Comparison of ENCODE assay signal across 9 cellular contexts in the genomic region with DNA sequence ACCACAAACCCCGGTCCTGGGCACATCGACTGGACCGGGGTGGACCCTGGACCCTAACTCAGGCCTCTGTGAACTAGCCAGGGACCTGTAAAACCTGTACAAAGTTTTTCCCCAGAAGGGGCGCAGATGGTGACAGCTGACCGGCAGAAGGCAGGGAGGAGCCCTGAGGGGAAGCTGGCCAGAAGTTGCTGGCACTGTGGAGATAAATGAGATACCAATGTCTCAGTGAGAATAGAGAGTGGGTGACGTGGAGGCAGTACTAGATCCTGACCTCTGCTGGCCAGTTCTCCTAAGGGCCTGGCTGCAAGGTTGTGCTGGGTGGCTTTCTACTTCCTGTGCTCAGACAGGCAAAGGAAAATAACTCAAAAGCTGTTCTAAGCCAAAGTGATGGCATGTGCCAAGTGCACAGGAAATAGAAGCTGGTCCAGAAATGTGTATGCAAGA. TPM values are rescaled to one million over a fixed set of nuclear protein-coding genes. Genes with fewer than 3 reads are reported as not detected.
A peak's percentile ranks its signal among the peaks of the same experiment; 100 is the strongest.
DNase-seq lines count a peak whose midpoint lies in the region; ATAC-seq, FAIRE-seq and TF ChIP-seq lines count a peak whose summit lies in the region.
"Had no signal": no experiment of that assay in that cellular context is flagged by ENCODE, and none has a peak within 500 bp of the region (broad histone marks: within the 10 kb centered on the region; RNA-seq: fewer than 3 reads in every experiment).

No MANE protein-coding gene starts in this region.

- peak overlapping the region; percentile 37 for H3K4me2 ChIP-seq in HepG2 (ENCODE audit: low read depth, low read length)
- H3K4me2 ChIP-seq: KMS-11 had no signal

- peak; percentile 52; the same call in 1 of the 2 replicates for TF ChIP-seq RAD21 in HepG2 (CRISPR knock-in tag; IDR thresholded peaks at IDR 0.05)

- no peaks in the 10 kb centered on the region for H4K20me1 ChIP-seq in HepG2 (ENCODE audit: insufficient read depth, low read length)

- no peaks in the 10 kb centered on the region for H3K27me3 ChIP-seq in CD4-positive, alpha-beta memory T cell (ENCODE audit: insufficient read depth, low read length)
- H3K27me3 ChIP-seq in adipocyte (replicated peaks; ENCODE audit: control insufficient read depth, insufficient read depth, low read length): no peaks in the 10 kb centered on the region
- no peaks in the 10 kb centered on the region for H3K27me3 ChIP-seq in HepG2 (ENCODE audit: control insufficient read depth in 1 of 2, insufficient read depth in 2 of 2, low read length in 2 of 2)

- 7% methylated on average over 6 of the region's 6 CpGs for WGBS in HepG2 (ENCODE audit: low lambda C conversion rate)

- peak in 1 of 5 donors; percentile 3 for DNase-seq in CD4-positive, alpha-beta memory T cell
- DNase-seq in NAMALWA (ENCODE audit: low spot score): peak; percentile 46
- DNase-seq in adipocyte (ENCODE audit: low read depth): peak; percentile 36
- peak; percentile 41 for DNase-seq in HepG2 (ENCODE audit: low spot score)
- no peak for DNase-seq in NCI-H2029 (lab: John Stamatoyannopoulos, UW)
- no peak for DNase-seq in NCI-H1105 (lab: John Stamatoyannopoulos, UW)
- DNase-seq in nephron progenitor cell: no peak

- POLR2A ChIA-PET in CD4-positive, alpha-beta memory T cell (lab: Charles Lee; ENCODE audit: partially characterized antibody): interaction anchor here (0.7 to 31.9 kb wide), 9 partner anchors 25 to 93 kb away, joined by 3 to 713 read pairs (median 4); partner anchors contain the start of gene PRXL2A
- POLR2A ChIA-PET in HepG2 (lab: Yijun Ruan, JAX): interaction anchor here (1.8 to 3.5 kb wide), 2 partner anchors 36 to 61 kb away, joined by 6 to 28 read pairs; partner anchors contain the start of gene PRXL2A

- H3K9ac ChIP-seq in adipocyte (ENCODE audit: low read length) (peak overlapping the region; percentile 14), HepG2 (ENCODE audit: insufficient read depth, low read depth, low read length) (no peak overlapping the region)
- H3K9ac ChIP-seq: KMS-11 had no signal

- no peaks in the 10 kb centered on the region for H3K36me3 ChIP-seq in CD4-positive, alpha-beta memory T cell (ENCODE audit: insufficient read depth, low read length)
- H3K36me3 ChIP-seq in adipocyte (ENCODE audit: control insufficient read depth, insufficient read depth, low read length, severe bottlenecking): no peaks in the 10 kb centered on the region
- H3K36me3 ChIP-seq in HepG2 (replicated peaks in 1 of 2; ENCODE audit: control insufficient read depth in 1 of 2, insufficient read depth in 2 of 2, low read length in 2 of 2): no peaks in the 10 kb centered on the region

- no peak overlapping the region for H2AFZ ChIP-seq in HepG2 (ENCODE audit: low read length)

- no peak for FAIRE-seq in HepG2 (lab: Jason Lieb, UNC)

- BruUV-seq in HepG2 (replicated peaks; lab: Mats Ljungman, UMichigan): no TSS peak

- in situ Hi-C loops in HepG2 (cut with HindIII; ENCODE audit: extremely low pct_ligation_motif_present, low pct_unique_long_range_greater_than_20kb): loop anchor here (5.0 kb wide), 1 partner anchor 56 kb away; no protein-coding TSS in a partner anchor

- intact Hi-C loops in CD4-positive, alpha-beta memory T cell (cut with micrococcal nuclease): loop anchor here (1.0 to 10.0 kb wide), 3 partner anchors 60 to 574 kb away; no protein-coding TSS in a partner anchor
- intact Hi-C loops in HepG2 (cut with micrococcal nuclease; ENCODE audit: unreplicated experiment): loop anchor here (1.0 to 10.0 kb wide), 5 partner anchors 36 to 481 kb away; partner anchors contain the start of gene PRXL2A

- peak; percentile 48 for ATAC-seq in GM19452 (IDR thresholded peaks at IDR 0.05; ENCODE audit: unreplicated experiment)
- ATAC-seq in HepG2: peak; percentile 87

- H3K4me1 Mint-ChIP-seq in CD4-positive, alpha-beta memory T cell: peaks cover 26 to 49% (median 43%) of the 10 kb centered on the region in 4 donors
- peaks cover 45% of the 10 kb centered on the region for H3K4me1 Mint-ChIP-seq in nephron progenitor cell

- CTCF ChIA-PET in CD4-positive, alpha-beta memory T cell (lab: Charles Lee; ENCODE audit: partially characterized antibody): interaction anchor here (0.8 to 15.9 kb wide), 24 partner anchors 9 to 154 kb away, joined by 3 to 814 read pairs (median 8); partner anchors contain the start of gene PRXL2A
- CTCF ChIA-PET in HepG2 (lab: Yijun Ruan, JAX; ENCODE audit: low intra/inter-chr PET ratio, low total read pairs): interaction anchor here (0.7 to 4.5 kb wide), 6 partner anchors 59 to 86 kb away, joined by 3 to 65 read pairs (median 8); no protein-coding TSS in a partner anchor

- H3K27me3 Mint-ChIP-seq in CD4-positive, alpha-beta memory T cell: peaks cover 0 to 2% of the 10 kb centered on the region in 2 donors
- no peaks in the 10 kb centered on the region for H3K27me3 Mint-ChIP-seq in nephron progenitor cell (ENCODE audit: low read depth, poor library complexity)

- H3K36me3 Mint-ChIP-seq in CD4-positive, alpha-beta memory T cell: no peaks in the 10 kb centered on the region
- no peaks in the 10 kb centered on the region for H3K36me3 Mint-ChIP-seq in nephron progenitor cell (ENCODE audit: low read depth)

- H3K4me3 ChIP-seq in CD4-positive, alpha-beta memory T cell (ENCODE audit: low read length in 2 of 2): no peak overlapping the region
- no peak overlapping the region for H3K4me3 ChIP-seq in adipocyte (ENCODE audit: low read length)
- H3K4me3 ChIP-seq in HepG2 (replicated peaks in 1 of 3; ENCODE audit: insufficient read depth in 1 of 3, low read depth in 2 of 3, low read length in 3 of 3): peak overlapping the region in 1 of 3 experiments; percentile 21; a peak in 1 of 6 replicates

- H3K4me1 ChIP-seq in CD4-positive, alpha-beta memory T cell (ENCODE audit: insufficient read depth, low read length): peaks cover 32% of the 10 kb centered on the region
- peaks cover 36% of the 10 kb centered on the region for H3K4me1 ChIP-seq in adipocyte (ENCODE audit: control insufficient read depth, insufficient read depth, low read length)
- peaks cover 46% of the 10 kb centered on the region for H3K4me1 ChIP-seq in HepG2 (ENCODE audit: insufficient read depth, low read length)

- TF ChIP-seq EP300 in HepG2 (IDR thresholded peaks at IDR 0.05; ENCODE audit: low read depth in 2 of 2, low read length in 2 of 2): no peak
- TF ChIP-seq EP300 in HepG2 (CRISPR knock-in tag; IDR thresholded peaks at IDR 0.05; ENCODE audit: borderline replicate concordance): no peak

- H3K9me3 ChIP-seq in CD4-positive, alpha-beta memory T cell (ENCODE audit: control insufficient read depth in 1 of 2, low read length in 2 of 2): no peaks in the 10 kb centered on the region
- H3K9me3 ChIP-seq in adipocyte (ENCODE audit: control insufficient read depth, low read length) (no peaks in the 10 kb centered on the region), HepG2 (ENCODE audit: low read length) (no peaks in the 10 kb centered on the region)

- TF ChIP-seq CTCF in HepG2 (CRISPR knock-in tag; IDR thresholded peaks at IDR 0.05) (peak; percentile 77), nephron progenitor cell (IDR thresholded peaks at IDR 0.05) (no peak)

- H3K27ac Mint-ChIP-seq in CD4-positive, alpha-beta memory T cell: peak overlapping the region in 6 of 7 donors; percentile 30 to 86 (median 71)
- H3K27ac Mint-ChIP-seq in nephron progenitor cell: no peak overlapping the region

- H3K4me3 Mint-ChIP-seq in CD4-positive, alpha-beta memory T cell: peak overlapping the region in 2 of 8 donors; percentile 28 to 43
- no peak overlapping the region for H3K4me3 Mint-ChIP-seq in nephron progenitor cell

- no peaks in the 10 kb centered on the region for H3K9me3 Mint-ChIP-seq in CD4-positive, alpha-beta memory T cell
- H3K9me3 Mint-ChIP-seq in nephron progenitor cell: no peaks in the 10 kb centered on the region

- H3K27ac ChIP-seq in CD4-positive, alpha-beta memory T cell (ENCODE audit: low read depth, low read length): no peak overlapping the region
- no peak overlapping the region for H3K27ac ChIP-seq in HepG2 (ENCODE audit: extremely low read length, insufficient read depth, low read length)
- H3K27ac ChIP-seq: KMS-11 had no signal

- no peak for TF ChIP-seq POLR2A in HepG2 (IDR thresholded peaks at IDR 0.05; ENCODE audit: insufficient read depth in 1 of 2, low read depth in 2 of 2, low read length in 2 of 2)

- no peaks in the 10 kb centered on the region for H3K79me2 ChIP-seq in HepG2 (ENCODE audit: insufficient read depth, low read length)

RNA-seq across cellular contexts. Expression of gene TSPAN14, which starts 10.6 kb away (rescaled TPM):
- 100 to 1,000 TPM; 151 to 153 TPM for total RNA-seq in CD4-positive, alpha-beta memory T cell
- polyA plus RNA-seq in CD4-positive, alpha-beta memory T cell: 100 to 1,000 TPM; 148 to 246 TPM
- total RNA-seq in HepG2 (2016; rRNA removed; fragmentation: Illumina TruSeq; extraction: Trizol): 17.4 and 24.1 TPM in 2 replicates
- total RNA-seq in HepG2 (2016; cell fraction: cytosol; rRNA removed; fragmentation: Illumina TruSeq; extraction: Trizol; ENCODE audit: low read depth): 5.0 and 6.4 TPM in 2 replicates
- total RNA-seq in HepG2 (2016; cell fraction: insoluble cytoplasmic fraction; rRNA removed; fragmentation: Illumina TruSeq; extraction: Trizol): 16.0 and 24.8 TPM in 2 replicates
- total RNA-seq in HepG2 (2016; cell fraction: membrane; rRNA removed; fragmentation: Illumina TruSeq; extraction: Trizol): 15.7 and 18.1 TPM in 2 replicates
- total RNA-seq in HepG2 (2016; cell fraction: nucleus; rRNA removed; fragmentation: Illumina TruSeq; extraction: Trizol): 28.9 and 38.5 TPM in 2 replicates
- polyA plus RNA-seq in HepG2 (2011; rRNA removed): 73.8 and 80.6 TPM in 2 replicates
- 66.9 and 68.7 TPM in 2 replicates for polyA plus RNA-seq in HepG2 (2011; cell fraction: cytosol; rRNA removed)
- 64.3 and 75.0 TPM in 2 replicates for polyA plus RNA-seq in HepG2 (2011; cell fraction: nucleus; rRNA removed)
- polyA plus RNA-seq in HepG2 (2012): 36.4 and 39.6 TPM in 2 replicates
- 6.7 and 7.8 TPM in 2 replicates for polyA plus RNA-seq in HepG2 (2016; cell fraction: cytosol; fragmentation: Illumina TruSeq; extraction: Trizol; ENCODE audit: low read depth)
- 19.6 and 25.9 TPM in 2 replicates for polyA plus RNA-seq in HepG2 (2016; cell fraction: insoluble cytoplasmic fraction; fragmentation: Illumina TruSeq; extraction: Trizol; ENCODE audit: low read depth)
- 15.4 and 16.2 TPM in 2 replicates for polyA plus RNA-seq in HepG2 (2016; cell fraction: membrane; fragmentation: Illumina TruSeq; extraction: Trizol; ENCODE audit: low read depth)
- polyA plus RNA-seq in HepG2 (2016; cell fraction: nucleus; fragmentation: Illumina TruSeq; extraction: Trizol; ENCODE audit: insufficient read depth, low read depth): 59.1 and 62.2 TPM in 2 replicates
- 22.0 and 139 TPM in 2 replicates for polyA minus RNA-seq in HepG2 (2011; rRNA and poly(A)+ RNA removed; ENCODE audit: low replicate concordance)
- 48.1 and 54.0 TPM in 2 replicates for polyA minus RNA-seq in HepG2 (2011; cell fraction: cytosol; rRNA and poly(A)+ RNA removed)
- polyA minus RNA-seq in HepG2 (2011; cell fraction: nucleus; rRNA and poly(A)+ RNA removed): 39.9 and 48.0 TPM in 2 replicates

RNA-seq across cellular contexts. Expression of gene PRXL2A, which starts 35.2 kb away (rescaled TPM):
- 1 to 10 TPM; 3.6 to 4.7 TPM for total RNA-seq in CD4-positive, alpha-beta memory T cell
- 1 to 10 TPM; 3.8 to 6.0 TPM for polyA plus RNA-seq in CD4-positive, alpha-beta memory T cell
- 57.4 and 79.9 TPM in 2 replicates for total RNA-seq in HepG2 (2016; rRNA removed; fragmentation: Illumina TruSeq; extraction: Trizol)
- 61.0 and 61.6 TPM in 2 replicates for total RNA-seq in HepG2 (2016; cell fraction: cytosol; rRNA removed; fragmentation: Illumina TruSeq; extraction: Trizol; ENCODE audit: low read depth)
- total RNA-seq in HepG2 (2016; cell fraction: insoluble cytoplasmic fraction; rRNA removed; fragmentation: Illumina TruSeq; extraction: Trizol): 60.4 and 81.6 TPM in 2 replicates
- 103 and 106 TPM in 2 replicates for total RNA-seq in HepG2 (2016; cell fraction: membrane; rRNA removed; fragmentation: Illumina TruSeq; extraction: Trizol)
- 46.3 and 54.0 TPM in 2 replicates for total RNA-seq in HepG2 (2016; cell fraction: nucleus; rRNA removed; fragmentation: Illumina TruSeq; extraction: Trizol)
- 43.9 and 44.0 TPM in 2 replicates for polyA plus RNA-seq in HepG2 (2011; rRNA removed)
- 30.6 and 48.5 TPM in 2 replicates for polyA plus RNA-seq in HepG2 (2011; cell fraction: cytosol; rRNA removed)
- polyA plus RNA-seq in HepG2 (2011; cell fraction: nucleus; rRNA removed): 9.3 and 15.2 TPM in 2 replicates
- polyA plus RNA-seq in HepG2 (2012): 75.8 and 86.2 TPM in 2 replicates
- polyA plus RNA-seq in HepG2 (2016; cell fraction: cytosol; fragmentation: Illumina TruSeq; extraction: Trizol; ENCODE audit: low read depth): 96.8 and 103 TPM in 2 replicates
- polyA plus RNA-seq in HepG2 (2016; cell fraction: insoluble cytoplasmic fraction; fragmentation: Illumina TruSeq; extraction: Trizol; ENCODE audit: low read depth): 78.0 and 79.1 TPM in 2 replicates
- polyA plus RNA-seq in HepG2 (2016; cell fraction: membrane; fragmentation: Illumina TruSeq; extraction: Trizol; ENCODE audit: low read depth): 115 and 119 TPM in 2 replicates
- 101 and 103 TPM in 2 replicates for polyA plus RNA-seq in HepG2 (2016; cell fraction: nucleus; fragmentation: Illumina TruSeq; extraction: Trizol; ENCODE audit: insufficient read depth, low read depth)
- 10.9 and 11.9 TPM in 2 replicates for polyA minus RNA-seq in HepG2 (2011; rRNA and poly(A)+ RNA removed; ENCODE audit: low replicate concordance)
- polyA minus RNA-seq in HepG2 (2011; cell fraction: cytosol; rRNA and poly(A)+ RNA removed): 18.7 and 25.3 TPM in 2 replicates
- 10.4 and 12.6 TPM in 2 replicates for polyA minus RNA-seq in HepG2 (2011; cell fraction: nucleus; rRNA and poly(A)+ RNA removed)

Comparison
In these comparisons a context has a peak if more than half of its experiments do, and no peak if none do; other contexts are left out.
1. DNase-seq: peak in NAMALWA (single experiment), adipocyte (single experiment) and HepG2 (single experiment); none in NCI-H2029 (single experiment), NCI-H1105 (single experiment) and nephron progenitor cell (single experiment).
2. RNA of gene PRXL2A, which starts 35.2 kb away (total RNA-seq): 46.3 to 106 TPM in HepG2; 3.6 to 4.7 TPM in CD4-positive, alpha-beta memory T cell; every median in the first group is over 4 times any median in the second.